1 cellular context compared by ENCODE assay signal in the genomic region with DNA sequence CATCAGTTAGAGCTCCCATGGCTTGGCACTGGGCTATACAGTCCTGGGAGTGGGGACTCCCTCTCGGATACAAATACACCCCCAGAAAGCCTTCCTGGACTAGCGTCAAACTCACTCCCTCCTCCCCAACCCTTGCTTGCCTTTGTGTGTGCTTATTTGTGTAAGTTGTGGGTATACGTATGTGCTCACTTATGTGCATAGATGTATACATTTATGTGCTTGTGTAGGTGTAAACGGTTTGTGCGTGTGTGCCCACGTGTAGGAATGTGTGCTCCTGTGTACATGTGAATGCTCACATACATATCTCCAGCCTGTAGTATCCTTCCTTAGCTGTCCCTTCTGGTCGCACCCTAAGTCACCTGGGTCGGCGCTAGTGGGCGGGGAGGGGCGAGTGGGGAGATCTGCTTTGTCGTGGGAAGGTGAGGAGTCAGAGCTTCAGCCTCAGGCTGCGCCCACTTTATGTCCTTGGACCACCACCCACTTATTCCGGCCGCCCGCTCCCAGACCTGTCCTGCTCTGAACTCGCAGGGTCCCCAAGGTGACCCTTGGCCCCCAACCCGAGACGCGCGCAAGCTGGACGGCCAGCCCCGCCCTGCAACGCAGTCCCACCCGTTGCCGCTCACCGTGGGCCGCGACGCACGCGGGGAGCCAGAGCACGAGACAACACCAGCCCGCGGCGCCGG.
TF ChIP-seq lines count a peak whose summit lies in the region.

No MANE protein-coding gene starts in this region.

TF ChIP-seq in K562, 482 proteins besides CTCF, POLR2A, EP300 and RAD21 (continued from another document and continues in another):
- TF ChIP-seq, protein P1, sequence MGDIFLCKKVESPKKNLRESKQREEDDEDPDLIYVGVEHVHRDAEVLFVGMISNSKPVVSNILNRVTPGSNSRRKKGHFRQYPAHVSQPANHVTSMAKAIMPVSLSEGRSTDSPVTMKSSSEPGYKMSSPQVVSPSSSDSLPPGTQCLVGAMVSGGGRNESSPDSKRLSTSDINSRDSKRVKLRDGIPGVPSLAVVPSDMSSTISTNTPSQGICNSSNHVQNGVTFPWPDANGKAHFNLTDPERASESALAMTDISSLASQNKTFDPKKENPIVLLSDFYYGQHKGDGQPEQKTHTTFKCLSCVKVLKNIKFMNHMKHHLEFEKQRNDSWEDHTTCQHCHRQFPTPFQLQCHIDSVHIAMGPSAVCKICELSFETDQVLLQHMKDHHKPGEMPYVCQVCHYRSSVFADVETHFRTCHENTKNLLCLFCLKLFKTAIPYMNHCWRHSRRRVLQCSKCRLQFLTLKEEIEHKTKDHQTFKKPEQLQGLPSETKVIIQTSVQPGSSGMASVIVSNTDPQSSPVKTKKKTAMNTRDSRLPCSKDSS (IDR thresholded peaks at IDR 0.05; ENCODE audit: low read depth, partially characterized antibody), result no peak
- no peak for TF ChIP-seq ZNF76 (CRISPR knock-in tag; IDR thresholded peaks at IDR 0.05; ENCODE audit: borderline replicate concordance)
- TF ChIP-seq ZBTB7A (IDR thresholded peaks at IDR 0.05; ENCODE audit: borderline replicate concordance, control insufficient read depth, low read depth, low read length), result peak; percentile 39; the same call in 1 of the 2 replicates
- TF ChIP-seq TEAD1 (CRISPR knock-in tag; IDR thresholded peaks at IDR 0.05), result no peak
- TF ChIP-seq ESRRA (IDR thresholded peaks at IDR 0.05; ENCODE audit: borderline replicate concordance, low read depth), result peak; percentile 80
- TF ChIP-seq NR4A1 (CRISPR knock-in tag; IDR thresholded peaks at IDR 0.05), result no peak
- no peak for TF ChIP-seq NR4A1 (tag; IDR thresholded peaks at IDR 0.05)
- no peak for TF ChIP-seq ZNF717 (CRISPR knock-in tag; IDR thresholded peaks at IDR 0.05)
- TF ChIP-seq ZNF174 (CRISPR knock-in tag; IDR thresholded peaks at IDR 0.05), result no peak
- TF ChIP-seq TEAD2 (tag; IDR thresholded peaks at IDR 0.05), result no peak
- TF ChIP-seq, protein P2, sequence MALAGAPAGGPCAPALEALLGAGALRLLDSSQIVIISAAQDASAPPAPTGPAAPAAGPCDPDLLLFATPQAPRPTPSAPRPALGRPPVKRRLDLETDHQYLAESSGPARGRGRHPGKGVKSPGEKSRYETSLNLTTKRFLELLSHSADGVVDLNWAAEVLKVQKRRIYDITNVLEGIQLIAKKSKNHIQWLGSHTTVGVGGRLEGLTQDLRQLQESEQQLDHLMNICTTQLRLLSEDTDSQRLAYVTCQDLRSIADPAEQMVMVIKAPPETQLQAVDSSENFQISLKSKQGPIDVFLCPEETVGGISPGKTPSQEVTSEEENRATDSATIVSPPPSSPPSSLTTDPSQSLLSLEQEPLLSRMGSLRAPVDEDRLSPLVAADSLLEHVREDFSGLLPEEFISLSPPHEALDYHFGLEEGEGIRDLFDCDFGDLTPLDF (CRISPR knock-in tag; IDR thresholded peaks at IDR 0.05), result no peak
- TF ChIP-seq RBFOX2 (IDR thresholded peaks at IDR 0.05; ENCODE audit: low read depth, low read length), result no peak
- TF ChIP-seq BRD4 (IDR thresholded peaks at IDR 0.05), result no peak
- no peak for TF ChIP-seq FOXK1 (CRISPR knock-in tag; IDR thresholded peaks at IDR 0.05; ENCODE audit: borderline replicate concordance)
- no peak for TF ChIP-seq POLR2AphosphoS2 (IDR thresholded peaks at IDR 0.05; ENCODE audit: low read length)
- TF ChIP-seq, protein P3, sequence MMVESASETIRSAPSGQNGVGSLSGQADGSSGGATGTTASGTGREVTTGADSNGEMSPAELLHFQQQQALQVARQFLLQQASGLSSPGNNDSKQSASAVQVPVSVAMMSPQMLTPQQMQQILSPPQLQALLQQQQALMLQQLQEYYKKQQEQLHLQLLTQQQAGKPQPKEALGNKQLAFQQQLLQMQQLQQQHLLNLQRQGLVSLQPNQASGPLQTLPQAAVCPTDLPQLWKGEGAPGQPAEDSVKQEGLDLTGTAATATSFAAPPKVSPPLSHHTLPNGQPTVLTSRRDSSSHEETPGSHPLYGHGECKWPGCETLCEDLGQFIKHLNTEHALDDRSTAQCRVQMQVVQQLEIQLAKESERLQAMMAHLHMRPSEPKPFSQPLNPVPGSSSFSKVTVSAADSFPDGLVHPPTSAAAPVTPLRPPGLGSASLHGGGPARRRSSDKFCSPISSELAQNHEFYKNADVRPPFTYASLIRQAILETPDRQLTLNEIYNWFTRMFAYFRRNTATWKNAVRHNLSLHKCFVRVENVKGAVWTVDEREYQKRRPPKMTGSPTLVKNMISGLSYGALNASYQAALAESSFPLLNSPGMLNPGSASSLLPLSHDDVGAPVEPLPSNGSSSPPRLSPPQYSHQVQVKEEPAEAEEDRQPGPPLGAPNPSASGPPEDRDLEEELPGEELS (CRISPR knock-in tag; IDR thresholded peaks at IDR 0.05; ENCODE audit: borderline replicate concordance), result no peak
- TF ChIP-seq HLTF (IDR thresholded peaks at IDR 0.05), result no peak
- no peak for TF ChIP-seq LARP7 (IDR thresholded peaks at IDR 0.05)
- TF ChIP-seq, protein P4, sequence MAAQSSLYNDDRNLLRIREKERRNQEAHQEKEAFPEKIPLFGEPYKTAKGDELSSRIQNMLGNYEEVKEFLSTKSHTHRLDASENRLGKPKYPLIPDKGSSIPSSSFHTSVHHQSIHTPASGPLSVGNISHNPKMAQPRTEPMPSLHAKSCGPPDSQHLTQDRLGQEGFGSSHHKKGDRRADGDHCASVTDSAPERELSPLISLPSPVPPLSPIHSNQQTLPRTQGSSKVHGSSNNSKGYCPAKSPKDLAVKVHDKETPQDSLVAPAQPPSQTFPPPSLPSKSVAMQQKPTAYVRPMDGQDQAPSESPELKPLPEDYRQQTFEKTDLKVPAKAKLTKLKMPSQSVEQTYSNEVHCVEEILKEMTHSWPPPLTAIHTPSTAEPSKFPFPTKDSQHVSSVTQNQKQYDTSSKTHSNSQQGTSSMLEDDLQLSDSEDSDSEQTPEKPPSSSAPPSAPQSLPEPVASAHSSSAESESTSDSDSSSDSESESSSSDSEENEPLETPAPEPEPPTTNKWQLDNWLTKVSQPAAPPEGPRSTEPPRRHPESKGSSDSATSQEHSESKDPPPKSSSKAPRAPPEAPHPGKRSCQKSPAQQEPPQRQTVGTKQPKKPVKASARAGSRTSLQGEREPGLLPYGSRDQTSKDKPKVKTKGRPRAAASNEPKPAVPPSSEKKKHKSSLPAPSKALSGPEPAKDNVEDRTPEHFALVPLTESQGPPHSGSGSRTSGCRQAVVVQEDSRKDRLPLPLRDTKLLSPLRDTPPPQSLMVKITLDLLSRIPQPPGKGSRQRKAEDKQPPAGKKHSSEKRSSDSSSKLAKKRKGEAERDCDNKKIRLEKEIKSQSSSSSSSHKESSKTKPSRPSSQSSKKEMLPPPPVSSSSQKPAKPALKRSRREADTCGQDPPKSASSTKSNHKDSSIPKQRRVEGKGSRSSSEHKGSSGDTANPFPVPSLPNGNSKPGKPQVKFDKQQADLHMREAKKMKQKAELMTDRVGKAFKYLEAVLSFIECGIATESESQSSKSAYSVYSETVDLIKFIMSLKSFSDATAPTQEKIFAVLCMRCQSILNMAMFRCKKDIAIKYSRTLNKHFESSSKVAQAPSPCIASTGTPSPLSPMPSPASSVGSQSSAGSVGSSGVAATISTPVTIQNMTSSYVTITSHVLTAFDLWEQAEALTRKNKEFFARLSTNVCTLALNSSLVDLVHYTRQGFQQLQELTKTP (IDR thresholded peaks at IDR 0.05; ENCODE audit: low read depth in 1 of 2, partially characterized antibody in 2 of 2), result no peak
- TF ChIP-seq NONO (IDR thresholded peaks at IDR 0.05; ENCODE audit: low read depth in 2 of 2, low read length in 1 of 2), result 0 out of 4 replicates have a peak, but pooled peaks of 1 of the 2 experiments have one; percentile 31
- no peak for TF ChIP-seq FOSL1 (tag; conservative IDR thresholded peaks at IDR 0.05)
- 0 out of 2 replicates have a peak, but pooled peaks have one; percentile 22 for TF ChIP-seq DMBX1 (CRISPR knock-in tag; IDR thresholded peaks at IDR 0.05; ENCODE audit: borderline replicate concordance)
- no peak; a peak in 1 of 3 replicates for TF ChIP-seq CBX3 (IDR thresholded peaks at IDR 0.05; ENCODE audit: borderline replicate concordance in 1 of 2, low read length in 2 of 2)
- TF ChIP-seq SAP30 (IDR thresholded peaks at IDR 0.05; ENCODE audit: borderline replicate concordance, insufficient read depth, low read depth, low read length, poor library complexity, severe bottlenecking), result peak; percentile 87
- TF ChIP-seq ZNF354B (CRISPR knock-in tag; IDR thresholded peaks at IDR 0.05), result no peak
- no peak for TF ChIP-seq ATF1 (CRISPR knock-in tag; IDR thresholded peaks at IDR 0.05)
- no peak for TF ChIP-seq ATF1 (tag; IDR thresholded peaks at IDR 0.05)
- TF ChIP-seq, protein P5, sequence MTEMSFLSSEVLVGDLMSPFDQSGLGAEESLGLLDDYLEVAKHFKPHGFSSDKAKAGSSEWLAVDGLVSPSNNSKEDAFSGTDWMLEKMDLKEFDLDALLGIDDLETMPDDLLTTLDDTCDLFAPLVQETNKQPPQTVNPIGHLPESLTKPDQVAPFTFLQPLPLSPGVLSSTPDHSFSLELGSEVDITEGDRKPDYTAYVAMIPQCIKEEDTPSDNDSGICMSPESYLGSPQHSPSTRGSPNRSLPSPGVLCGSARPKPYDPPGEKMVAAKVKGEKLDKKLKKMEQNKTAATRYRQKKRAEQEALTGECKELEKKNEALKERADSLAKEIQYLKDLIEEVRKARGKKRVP (CRISPR knock-in tag; IDR thresholded peaks at IDR 0.05), result no peak
- TF ChIP-seq NEUROD1 (IDR thresholded peaks at IDR 0.05; ENCODE audit: borderline replicate concordance, low read depth, low read length, partially characterized antibody), result no peak
- no peak for TF ChIP-seq TCF3 (CRISPR knock-in tag; IDR thresholded peaks at IDR 0.05)
- TF ChIP-seq JUND (IDR thresholded peaks at IDR 0.05; ENCODE audit: borderline replicate concordance, low read depth, low read length), result no peak
- TF ChIP-seq JUND (tag; IDR thresholded peaks at IDR 0.05; ENCODE audit: borderline replicate concordance, low read depth, low read length), result no peak
- TF ChIP-seq KDM4B (IDR thresholded peaks at IDR 0.05; ENCODE audit: borderline replicate concordance in 2 of 2, low read depth in 1 of 2), result 0 out of 4 replicates have a peak, but pooled peaks of 1 of the 2 experiments have one; percentile 20
- TF ChIP-seq KDM2B (CRISPR knock-in tag; IDR thresholded peaks at IDR 0.05), result no peak
- no peak for TF ChIP-seq ZNF408 (CRISPR knock-in tag; IDR thresholded peaks at IDR 0.05; ENCODE audit: low read depth)
- TF ChIP-seq, protein P6, sequence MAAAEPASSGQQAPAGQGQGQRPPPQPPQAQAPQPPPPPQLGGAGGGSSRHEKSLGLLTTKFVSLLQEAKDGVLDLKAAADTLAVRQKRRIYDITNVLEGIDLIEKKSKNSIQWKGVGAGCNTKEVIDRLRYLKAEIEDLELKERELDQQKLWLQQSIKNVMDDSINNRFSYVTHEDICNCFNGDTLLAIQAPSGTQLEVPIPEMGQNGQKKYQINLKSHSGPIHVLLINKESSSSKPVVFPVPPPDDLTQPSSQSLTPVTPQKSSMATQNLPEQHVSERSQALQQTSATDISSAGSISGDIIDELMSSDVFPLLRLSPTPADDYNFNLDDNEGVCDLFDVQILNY (CRISPR knock-in tag; IDR thresholded peaks at IDR 0.05), result no peak
- TF ChIP-seq KLF6 (CRISPR knock-in tag; IDR thresholded peaks at IDR 0.05; ENCODE audit: borderline replicate concordance), result no peak
- no peak for TF ChIP-seq PPARD (CRISPR knock-in tag; IDR thresholded peaks at IDR 0.05)
- TF ChIP-seq, protein P7, sequence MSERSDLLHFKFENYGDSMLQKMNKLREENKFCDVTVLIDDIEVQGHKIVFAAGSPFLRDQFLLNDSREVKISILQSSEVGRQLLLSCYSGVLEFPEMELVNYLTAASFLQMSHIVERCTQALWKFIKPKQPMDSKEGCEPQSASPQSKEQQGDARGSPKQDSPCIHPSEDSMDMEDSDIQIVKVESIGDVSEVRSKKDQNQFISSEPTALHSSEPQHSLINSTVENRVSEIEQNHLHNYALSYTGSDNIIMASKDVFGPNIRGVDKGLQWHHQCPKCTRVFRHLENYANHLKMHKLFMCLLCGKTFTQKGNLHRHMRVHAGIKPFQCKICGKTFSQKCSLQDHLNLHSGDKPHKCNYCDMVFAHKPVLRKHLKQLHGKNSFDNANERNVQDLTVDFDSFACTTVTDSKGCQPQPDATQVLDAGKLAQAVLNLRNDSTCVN (CRISPR knock-in tag; IDR thresholded peaks at IDR 0.05), result no peak
- 0 out of 2 replicates have a peak, but pooled peaks have one; percentile 11 for TF ChIP-seq MTA3 (IDR thresholded peaks at IDR 0.05; ENCODE audit: borderline replicate concordance)
- TF ChIP-seq HNRNPUL1 (IDR thresholded peaks at IDR 0.05; ENCODE audit: low read length), result no peak
- TF ChIP-seq PHF20 (IDR thresholded peaks at IDR 0.05; ENCODE audit: partially characterized antibody), result peak; percentile 65
- TF ChIP-seq, protein P8, sequence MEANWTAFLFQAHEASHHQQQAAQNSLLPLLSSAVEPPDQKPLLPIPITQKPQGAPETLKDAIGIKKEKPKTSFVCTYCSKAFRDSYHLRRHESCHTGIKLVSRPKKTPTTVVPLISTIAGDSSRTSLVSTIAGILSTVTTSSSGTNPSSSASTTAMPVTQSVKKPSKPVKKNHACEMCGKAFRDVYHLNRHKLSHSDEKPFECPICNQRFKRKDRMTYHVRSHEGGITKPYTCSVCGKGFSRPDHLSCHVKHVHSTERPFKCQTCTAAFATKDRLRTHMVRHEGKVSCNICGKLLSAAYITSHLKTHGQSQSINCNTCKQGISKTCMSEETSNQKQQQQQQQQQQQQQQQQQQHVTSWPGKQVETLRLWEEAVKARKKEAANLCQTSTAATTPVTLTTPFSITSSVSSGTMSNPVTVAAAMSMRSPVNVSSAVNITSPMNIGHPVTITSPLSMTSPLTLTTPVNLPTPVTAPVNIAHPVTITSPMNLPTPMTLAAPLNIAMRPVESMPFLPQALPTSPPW (CRISPR knock-in tag; IDR thresholded peaks at IDR 0.05), result peak; percentile 29; the same call in 1 of the 2 replicates
- TF ChIP-seq NR2C1 (IDR thresholded peaks at IDR 0.05), result no peak
- TF ChIP-seq NR2C1 (tag; IDR thresholded peaks at IDR 0.05), result no peak
- TF ChIP-seq ZFP30 (CRISPR knock-in tag; IDR thresholded peaks at IDR 0.05; ENCODE audit: borderline replicate concordance), result no peak
- TF ChIP-seq ZNF324 (CRISPR knock-in tag; IDR thresholded peaks at IDR 0.05), result no peak
- no peak for TF ChIP-seq POLR3A (IDR thresholded peaks at IDR 0.05; ENCODE audit: borderline replicate concordance, extremely low read depth, insufficient read depth, insufficient read length)
- TF ChIP-seq MBD2 (IDR thresholded peaks at IDR 0.05; ENCODE audit: borderline replicate concordance, low read depth), result no peak
- TF ChIP-seq ELF2 (CRISPR knock-in tag; IDR thresholded peaks at IDR 0.05), result no peak
- TF ChIP-seq, protein P9, sequence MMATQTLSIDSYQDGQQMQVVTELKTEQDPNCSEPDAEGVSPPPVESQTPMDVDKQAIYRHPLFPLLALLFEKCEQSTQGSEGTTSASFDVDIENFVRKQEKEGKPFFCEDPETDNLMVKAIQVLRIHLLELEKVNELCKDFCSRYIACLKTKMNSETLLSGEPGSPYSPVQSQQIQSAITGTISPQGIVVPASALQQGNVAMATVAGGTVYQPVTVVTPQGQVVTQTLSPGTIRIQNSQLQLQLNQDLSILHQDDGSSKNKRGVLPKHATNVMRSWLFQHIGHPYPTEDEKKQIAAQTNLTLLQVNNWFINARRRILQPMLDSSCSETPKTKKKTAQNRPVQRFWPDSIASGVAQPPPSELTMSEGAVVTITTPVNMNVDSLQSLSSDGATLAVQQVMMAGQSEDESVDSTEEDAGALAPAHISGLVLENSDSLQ (IDR thresholded peaks at IDR 0.05), result no peak
